ENCODE assay signal across 25 cellular contexts in the genomic region with DNA sequence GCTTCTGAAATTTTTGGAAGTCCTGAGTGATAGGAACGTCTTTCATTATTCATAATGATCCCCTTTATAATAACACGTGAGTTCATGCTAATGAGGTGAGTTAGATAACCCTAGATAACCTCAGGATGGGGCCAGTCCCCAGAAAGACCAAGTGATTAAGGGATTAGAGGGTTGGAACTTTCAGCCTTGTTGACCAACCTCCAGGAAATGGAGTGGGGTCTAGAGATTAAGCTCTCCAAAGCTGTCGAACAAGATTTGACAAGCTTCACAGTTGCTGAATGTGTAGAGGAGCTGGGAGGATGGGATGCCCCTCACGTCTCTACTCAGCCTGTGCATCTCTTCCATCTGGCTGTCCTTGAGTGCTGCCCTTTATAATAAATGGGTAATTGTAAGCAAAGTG.
"Had no signal": no experiment of that assay in that cellular context is flagged by ENCODE, and none has a peak within 500 bp of the region (broad histone marks: within the 10 kb centered on the region; RNA-seq: fewer than 3 reads in every experiment).

No MANE protein-coding gene starts in this region.

- H3K27ac ChIP-seq: epithelial cell of prostate, gastroesophageal sphincter, heart left ventricle, hepatocyte, parathyroid adenoma, right lobe of liver, suprapubic skin, transverse colon, upper lobe of right lung, uterus had no signal

- DNase-seq: dorsolateral prefrontal cortex; effector CD4-positive, alpha-beta T cell; foreskin fibroblast; heart left ventricle; kidney; mucosa of descending colon; naive B cell; right lobe of liver; small intestine; stimulated activated CD4-positive, alpha-beta T cell treated with anti-CD3 and anti-CD28 coated beads, Interleukin-15, amount 100 ng/mL, for 24 hours; stimulated activated CD4-positive, alpha-beta T cell treated with anti-CD3 and anti-CD28 coated beads, Interleukin-2, amount 100 ng/mL, for 48 hours; stimulated activated CD8-positive, alpha-beta memory T cell treated with anti-CD3 and anti-CD28 coated beads, Interleukin-4, amount 100 ng/mL, for 48 hours; stimulated activated naive CD4-positive, alpha-beta T cell; stimulated activated naive CD8-positive, alpha-beta T cell treated with anti-CD3 and anti-CD28 coated beads, Interleukin-15, amount 100 ng/mL, for 72 hours; transverse colon; upper lobe of right lung; uterus had no signal

- ATAC-seq: esophagus mucosa; gastroesophageal sphincter; heart left ventricle; left lobe of liver; mucosa of descending colon; natural killer cell treated with Interleukin-12 subunit alpha and Interleukin-12 subunit beta and Interleukin-15 and Interleukin-18, amount 100 ng/mL, for 72 hours; right lobe of liver; stimulated activated naive CD8-positive, alpha-beta T cell treated with anti-CD3 and anti-CD28 coated beads, Interleukin-15, amount 100 ng/mL, for 72 hours; upper lobe of right lung had no signal
